20 cellular contexts compared by ENCODE assay signal in genomic region chr17:41992576-41992975, GRCh38. TPM values are rescaled to one million over a fixed set of nuclear protein-coding genes. Genes with fewer than 3 reads are reported as not detected.
DNase-seq lines count a peak whose midpoint lies in the region; ATAC-seq, FAIRE-seq and TF ChIP-seq lines count a peak whose summit lies in the region.
"Had no signal": no experiment of that assay in that cellular context is flagged by ENCODE, and none has a peak within 500 bp of the region (broad histone marks: within the 10 kb centered on the region; RNA-seq: fewer than 3 reads in every experiment).

No MANE protein-coding gene starts in this region.

- TF ChIP-seq RAD21 in GM12878 (IDR thresholded peaks at IDR 0.05; ENCODE audit: insufficient read depth, low read depth, low read length), result no peak

- peaks cover 38% of the 10 kb centered on the region for H3F3A ChIP-seq in MM.1S (ENCODE audit: insufficient read depth, low read length)

- no peak for ATAC-seq in GM12878
- ATAC-seq: K562 had no signal

- H3K4me3 ChIP-seq in MM.1S (ENCODE audit: low read length) (no peak overlapping the region), GM12878 (no peak overlapping the region), skeletal muscle satellite cell (ENCODE audit: low read length) (no peak overlapping the region)
- H3K4me3 ChIP-seq: K562, left ventricle myocardium inferior had no signal

- POLR2A ChIA-PET in GM12878 (lab: Charles Lee), result no interaction called here

- no peak overlapping the region for H2AFZ ChIP-seq in MM.1S (ENCODE audit: low read length)
- no peak overlapping the region for H2AFZ ChIP-seq in GM12878 (ENCODE audit: control insufficient read depth, low read depth, low read length)

- H3K36me3 ChIP-seq in MM.1S (replicated peaks; ENCODE audit: insufficient read depth, low read length), result peaks cover 10% of the 10 kb centered on the region; the same call in 1 of the 2 replicates
- H3K36me3 ChIP-seq in GM12878 (ENCODE audit: control insufficient read depth in 2 of 2, insufficient read depth in 2 of 2, low read length in 1 of 2), result peaks cover 24 to 53% of the 10 kb centered on the region in 2 experiments
- peaks cover 85% of the 10 kb centered on the region for H3K36me3 ChIP-seq in skeletal muscle satellite cell (ENCODE audit: insufficient read depth, low read length)

- TF ChIP-seq CTCF in MM.1S (IDR thresholded peaks at IDR 0.05; ENCODE audit: low read length), result no peak
- TF ChIP-seq CTCF in GM12878 (IDR thresholded peaks at IDR 0.05 in 2 of 3, conservative IDR thresholded peaks at IDR 0.05 in 1 of 3; ENCODE audit: control insufficient read depth in 2 of 3, extremely low read depth in 1 of 3, insufficient read depth in 1 of 3, low read depth in 3 of 3, low read length in 3 of 3), result no peak

- H3K4me2 ChIP-seq in MM.1S (ENCODE audit: low read depth, low read length) (peak overlapping the region; percentile 14; the same call in 1 of the 2 replicates), GM12878 (ENCODE audit: control insufficient read depth, insufficient read depth) (no peak overlapping the region), skeletal muscle satellite cell (ENCODE audit: low read length) (peak overlapping the region; percentile 46)

- H3K9ac ChIP-seq in MM.1S (ENCODE audit: low read length) (no peak overlapping the region), GM12878 (ENCODE audit: control insufficient read depth, insufficient read depth, low read length) (no peak overlapping the region), skeletal muscle satellite cell (ENCODE audit: low read depth, low read length) (no peak overlapping the region)

- TF ChIP-seq POLR2A in GM12878 (IDR thresholded peaks at IDR 0.05; ENCODE audit: low read depth, low read length), result no peak

- BruUV-seq in GM12878 (replicated peaks; lab: Mats Ljungman, UMichigan), result TSS peak; percentile 32

- DNase-seq in MM.1S, result no peak
- DNase-seq in GM12878 (ENCODE audit: low read depth, low spot score), result no peak
- peak; percentile 84 for DNase-seq in midbrain (lab: John Stamatoyannopoulos, UW)
- DNase-seq in dermis blood vessel endothelial cell, result no peak
- no peak for DNase-seq in activated CD8-positive, alpha-beta memory T cell treated with anti-CD3 and anti-CD28 coated beads, Interleukin-2, amount 50 U/mL, for 4 hours
- DNase-seq in stimulated activated CD4-positive, alpha-beta T cell treated with anti-CD3 and anti-CD28 coated beads, Interleukin-4, amount 100 ng/mL, for 4 hours, result no peak
- DNase-seq: activated CD4-positive, alpha-beta T cell treated with anti-CD3 and anti-CD28 coated beads, Interleukin-2, amount 10 ng/mL, durations not matched to agents 7 days and 5 days; activated CD8-positive, alpha-beta memory T cell treated with anti-CD3 and anti-CD28 coated beads, Interleukin-2, amount 50 U/mL, for 48 hours; activated naive CD4-positive, alpha-beta T cell treated with anti-CD3 and anti-CD28 coated beads, Interleukin-2, amount 10 ng/mL, durations not matched to agents 7 days and 5 days; Caco-2; cortex of kidney; EL; left ventricle myocardium inferior; NCI-H2081; NCI-H446 treated with DMSO at 0.1 percent for 48 hours; stimulated activated naive CD4-positive, alpha-beta T cell treated with Interleukin-2 at 50 U/mL for 16 hours had no signal

- 73% methylated on average over 3 of the region's 3 CpGs for WGBS in GM12878 (ENCODE audit: insufficient coverage, insufficient replicate concordance, low lambda C conversion rate, missing lambda C conversion rate)

- peak overlapping the region; percentile 62; the same call in 1 of the 2 replicates for H3K27ac ChIP-seq in MM.1S (ENCODE audit: low read length)
- no peak overlapping the region for H3K27ac ChIP-seq in GM12878 (ENCODE audit: control insufficient read depth, insufficient read depth)
- H3K27ac ChIP-seq: epithelial cell of prostate, left ventricle myocardium inferior had no signal

- no peaks in the 10 kb centered on the region for H3K9me2 ChIP-seq in MM.1S (replicated peaks; ENCODE audit: insufficient read depth, low read length)

- SMC1A ChIA-PET in GM12878 (lab: Charles Lee; ENCODE audit: uncharacterized antibody, unreplicated experiment), result interaction anchor here (0.9 kb wide), 1 partner anchor 13 kb away, joined by 3 read pairs; no protein-coding TSS in a partner anchor

- FAIRE-seq in GM12878 (lab: Jason Lieb, UNC), result no peak
- FAIRE-seq: K562, urothelium cell line had no signal

- no peak for TF ChIP-seq EP300 in GM12878 (IDR thresholded peaks at IDR 0.05; ENCODE audit: borderline replicate concordance in 1 of 2, control insufficient read depth in 1 of 2, low read depth in 2 of 2, low read length in 2 of 2)

- H3K4me1 ChIP-seq in MM.1S (ENCODE audit: low read length), result peaks cover 55% of the 10 kb centered on the region
- H3K4me1 ChIP-seq in GM12878 (ENCODE audit: control insufficient read depth, insufficient read depth, low read length), result peaks cover 24% of the 10 kb centered on the region
- H3K4me1 ChIP-seq in skeletal muscle satellite cell (ENCODE audit: control insufficient read depth, insufficient read depth, low read length), result peaks cover 31% of the 10 kb centered on the region
- H3K4me1 ChIP-seq: left ventricle myocardium inferior had no signal

- H3K79me2 ChIP-seq in MM.1S (ENCODE audit: low read length), result peaks cover 31% of the 10 kb centered on the region
- no peaks in the 10 kb centered on the region; the same call in 1 of the 2 replicates for H3K79me2 ChIP-seq in GM12878 (ENCODE audit: control insufficient read depth, insufficient read depth, low read length)

- intact Hi-C loops in GM12878 (cut with micrococcal nuclease; ENCODE audit: unreplicated experiment), result no loop called here

- H4K20me1 ChIP-seq in MM.1S (ENCODE audit: insufficient read depth, low read length) (no peaks in the 10 kb centered on the region), GM12878 (ENCODE audit: control insufficient read depth, insufficient read depth) (no peaks in the 10 kb centered on the region)

- RAD21 ChIA-PET in GM12878 (lab: Charles Lee; ENCODE audit: unreplicated experiment), result no interaction called here

- in situ Hi-C loops in GM12878 (cut with MboI), result no loop called here

- CTCF ChIA-PET in GM12878 (lab: Yijun Ruan, JAX), result interaction anchor here (0.6 kb wide), 1 partner anchor 130 kb away, joined by 3 read pairs; the partner anchor contains the start of gene HSPB9

- no peaks in the 10 kb centered on the region for H3K9me3 ChIP-seq in MM.1S (replicated peaks; ENCODE audit: insufficient read depth, low read length)
- H3K9me3 ChIP-seq in GM12878 (replicated peaks; ENCODE audit: control insufficient read depth, insufficient read depth, low read length), result no peaks in the 10 kb centered on the region
- no peaks in the 10 kb centered on the region for H3K9me3 ChIP-seq in skeletal muscle satellite cell (replicated peaks; ENCODE audit: low read length)
- H3K9me3 ChIP-seq: Caco-2, left ventricle myocardium inferior had no signal

- H3K27me3 ChIP-seq in MM.1S (replicated peaks; ENCODE audit: insufficient read depth, low read length) (no peaks in the 10 kb centered on the region), GM12878 (replicated peaks in 1 of 2; ENCODE audit: control insufficient read depth in 2 of 2, insufficient read depth in 2 of 2, low read length in 1 of 2) (no peaks in the 10 kb centered on the region), skeletal muscle satellite cell (ENCODE audit: control insufficient read depth, insufficient read depth, low read length) (no peaks in the 10 kb centered on the region)

RNA-seq across cellular contexts. Expression of gene DNAJC7, which starts 24.7 kb away (rescaled TPM):
- total RNA-seq in GM12878 (2013; cell fraction: nucleolus; rRNA removed), result 134 and 138 TPM in 2 replicates
- total RNA-seq in GM12878 (2014; rRNA removed) (70.2 and 70.4 TPM in 2 replicates), GM12878 (2014; rRNA removed; fragmentation: Illumina TruSeq; extraction: Trizol) (156 and 173 TPM in 2 replicates), GM12878 (2021) (104 and 113 TPM in 2 replicates), dermis blood vessel endothelial cell (68.2 and 89.0 TPM in 2 replicates)
- 65.9 TPM for polyA plus RNA-seq in GM12878 (2011; ENCODE audit: low read depth)
- polyA plus RNA-seq in GM12878 (2011; rRNA removed) (60.1 and 72.4 TPM in 2 replicates), GM12878 (2014; fragmentation: Illumina TruSeq; extraction: Trizol) (164 and 196 TPM in 2 replicates), GM12878 (2014; fragmentation: Nextera tagmentation; extraction: Ambion mirVana) (10 to 100 TPM; 61.2 to 70.3 TPM), GM12878 (2014; rRNA removed) (89.6 and 91.8 TPM in 2 replicates), GM12878 (2016; fragmentation: Nextera tagmentation; extraction: Ambion mirVana) (100 to 1,000 TPM in 1 of 2 experiments, 10 to 100 TPM in 1; 97.9 to 103 TPM)
- polyA plus RNA-seq in GM12878 (2011; cell fraction: cytosol; rRNA removed), result 33.8 and 35.1 TPM in 2 replicates
- polyA plus RNA-seq in GM12878 (2011; cell fraction: nucleus; rRNA removed), result 35.8 and 40.3 TPM in 2 replicates
- 89.4 and 91.4 TPM in 2 replicates for polyA plus RNA-seq in GM12878 (2012)
- polyA minus RNA-seq in GM12878 (2011; rRNA and poly(A)+ RNA removed), result 56.9 and 58.7 TPM in 2 replicates
- 30.2 and 35.3 TPM in 2 replicates for polyA minus RNA-seq in GM12878 (2011; cell fraction: cytosol; rRNA and poly(A)+ RNA removed)
- 43.6 and 51.0 TPM in 2 replicates for polyA minus RNA-seq in GM12878 (2011; cell fraction: nucleus; rRNA and poly(A)+ RNA removed)
- total RNA-seq in skeletal muscle satellite cell (2012; rRNA removed), result 58.3 and 63.6 TPM in 2 replicates

RNA-seq across cellular contexts. Expression of gene CNP, which starts 26.0 kb away (rescaled TPM):
- 22.0 and 33.7 TPM in 2 replicates for total RNA-seq in GM12878 (2013; cell fraction: nucleolus; rRNA removed)
- total RNA-seq in GM12878 (2014; rRNA removed), result 35.6 and 39.5 TPM in 2 replicates
- total RNA-seq in GM12878 (2014; rRNA removed; fragmentation: Illumina TruSeq; extraction: Trizol), result 22.5 and 22.9 TPM in 2 replicates
- total RNA-seq in GM12878 (2021), result 50.9 and 52.2 TPM in 2 replicates
- polyA plus RNA-seq in GM12878 (2011; ENCODE audit: low read depth), result 11.6 TPM
- 14.4 and 24.6 TPM in 2 replicates for polyA plus RNA-seq in GM12878 (2011; rRNA removed)
- 31.7 and 35.2 TPM in 2 replicates for polyA plus RNA-seq in GM12878 (2011; cell fraction: cytosol; rRNA removed)
- polyA plus RNA-seq in GM12878 (2011; cell fraction: nucleus; rRNA removed), result 23.4 and 31.0 TPM in 2 replicates
- polyA plus RNA-seq in GM12878 (2012), result 25.0 and 30.4 TPM in 2 replicates
- polyA plus RNA-seq in GM12878 (2014; fragmentation: Illumina TruSeq; extraction: Trizol), result 16.9 and 26.3 TPM in 2 replicates
- polyA plus RNA-seq in GM12878 (2014; fragmentation: Nextera tagmentation; extraction: Ambion mirVana), result 1 to 10 TPM; 1.8 to 4.4 TPM
- polyA plus RNA-seq in GM12878 (2014; rRNA removed), result 36.5 and 40.4 TPM in 2 replicates
- 10 to 100 TPM; 59.8 to 60.7 TPM for polyA plus RNA-seq in GM12878 (2016; fragmentation: Nextera tagmentation; extraction: Ambion mirVana)
- 64.6 and 68.2 TPM in 2 replicates for polyA minus RNA-seq in GM12878 (2011; rRNA and poly(A)+ RNA removed)
- 27.3 and 32.6 TPM in 2 replicates for polyA minus RNA-seq in GM12878 (2011; cell fraction: cytosol; rRNA and poly(A)+ RNA removed)
- polyA minus RNA-seq in GM12878 (2011; cell fraction: nucleus; rRNA and poly(A)+ RNA removed), result 15.0 and 26.4 TPM in 2 replicates
- total RNA-seq in skeletal muscle satellite cell (2012; rRNA removed), result 32.8 and 33.2 TPM in 2 replicates
- total RNA-seq in dermis blood vessel endothelial cell, result 48.7 and 63.1 TPM in 2 replicates

RNA-seq across cellular contexts. Expression of gene NKIRAS2, which starts 27.3 kb away (rescaled TPM):
- total RNA-seq in GM12878 (2013; cell fraction: nucleolus; rRNA removed), result 17.6 and 18.5 TPM in 2 replicates
- 36.8 and 39.3 TPM in 2 replicates for total RNA-seq in GM12878 (2014; rRNA removed)
- total RNA-seq in GM12878 (2014; rRNA removed; fragmentation: Illumina TruSeq; extraction: Trizol), result 16.3 and 16.9 TPM in 2 replicates
- 22.9 and 25.8 TPM in 2 replicates for total RNA-seq in GM12878 (2021)
- 11.6 TPM for polyA plus RNA-seq in GM12878 (2011; ENCODE audit: low read depth)
- polyA plus RNA-seq in GM12878 (2011; rRNA removed), result 11.9 and 20.3 TPM in 2 replicates
- 26.7 and 29.6 TPM in 2 replicates for polyA plus RNA-seq in GM12878 (2011; cell fraction: cytosol; rRNA removed)
- polyA plus RNA-seq in GM12878 (2011; cell fraction: nucleus; rRNA removed), result 15.3 and 19.6 TPM in 2 replicates
- 20.9 and 21.7 TPM in 2 replicates for polyA plus RNA-seq in GM12878 (2012)
- polyA plus RNA-seq in GM12878 (2014; fragmentation: Illumina TruSeq; extraction: Trizol), result 24.4 and 33.6 TPM in 2 replicates
- polyA plus RNA-seq in GM12878 (2014; fragmentation: Nextera tagmentation; extraction: Ambion mirVana), result 1 to 10 TPM; 6.4 to 6.9 TPM
- polyA plus RNA-seq in GM12878 (2014; rRNA removed), result 39.4 and 49.7 TPM in 2 replicates
- polyA plus RNA-seq in GM12878 (2016; fragmentation: Nextera tagmentation; extraction: Ambion mirVana), result 10 to 100 TPM; 28.6 to 32.2 TPM
- polyA minus RNA-seq in GM12878 (2011; rRNA and poly(A)+ RNA removed), result 15.9 and 21.3 TPM in 2 replicates
- 6.4 and 7.1 TPM in 2 replicates for polyA minus RNA-seq in GM12878 (2011; cell fraction: cytosol; rRNA and poly(A)+ RNA removed)
- polyA minus RNA-seq in GM12878 (2011; cell fraction: nucleus; rRNA and poly(A)+ RNA removed), result 7.6 and 15.4 TPM in 2 replicates
- total RNA-seq in skeletal muscle satellite cell (2012; rRNA removed), result 21.5 and 27.5 TPM in 2 replicates
- 44.2 and 46.6 TPM in 2 replicates for total RNA-seq in dermis blood vessel endothelial cell

RNA-seq across cellular contexts. Expression of gene C17orf113, which starts 57.8 kb away (rescaled TPM):
- 1.2 and 1.3 TPM in 2 replicates for total RNA-seq in GM12878 (2013; cell fraction: nucleolus; rRNA removed)
- total RNA-seq in GM12878 (2014; rRNA removed), result 0.11 and 0.17 TPM in 2 replicates
- not detected in 2 replicates for total RNA-seq in GM12878 (2014; rRNA removed; fragmentation: Illumina TruSeq; extraction: Trizol)
- 0.08 and 0.11 TPM in 2 replicates for total RNA-seq in GM12878 (2021)
- polyA plus RNA-seq in GM12878 (2011; ENCODE audit: low read depth), result 0.13 TPM
- polyA plus RNA-seq in GM12878 (2011; rRNA removed), result 0.06 and 0.08 TPM in 2 replicates
- polyA plus RNA-seq in GM12878 (2011; cell fraction: cytosol; rRNA removed), result 0.07 and 0.09 TPM in 2 replicates
- polyA plus RNA-seq in GM12878 (2011; cell fraction: nucleus; rRNA removed), result 0.18 and 0.20 TPM in 2 replicates
- polyA plus RNA-seq in GM12878 (2012), result 0.32 and 0.42 TPM in 2 replicates
- 0.03 TPM in 1 of 2 replicates, not detected in the other for polyA plus RNA-seq in GM12878 (2014; fragmentation: Illumina TruSeq; extraction: Trizol)
- not detected for polyA plus RNA-seq in GM12878 (2014; fragmentation: Nextera tagmentation; extraction: Ambion mirVana)
- polyA plus RNA-seq in GM12878 (2014; rRNA removed), result 0.14 and 0.27 TPM in 2 replicates
- under 1 TPM; 0.03 to 0.04 TPM for polyA plus RNA-seq in GM12878 (2016; fragmentation: Nextera tagmentation; extraction: Ambion mirVana)
- 0.05 TPM in 1 of 2 replicates, not detected in the other for polyA minus RNA-seq in GM12878 (2011; rRNA and poly(A)+ RNA removed)
- not detected in 2 replicates for polyA minus RNA-seq in GM12878 (2011; cell fraction: cytosol; rRNA and poly(A)+ RNA removed)
- 0.10 TPM in 1 of 2 replicates, not detected in the other for polyA minus RNA-seq in GM12878 (2011; cell fraction: nucleus; rRNA and poly(A)+ RNA removed)
- under 0.01 TPM in 2 replicates for total RNA-seq in skeletal muscle satellite cell (2012; rRNA removed)
- total RNA-seq in dermis blood vessel endothelial cell, result 0.17 and 0.33 TPM in 2 replicates
